Comparison of ENCODE assay signal across 28 cellular contexts in genomic region chr6:17912521-17912920, GRCh38.
"Had no signal": no experiment of that assay in that cellular context is flagged by ENCODE, and none has a peak within 500 bp of the region (broad histone marks: within the 10 kb centered on the region; RNA-seq: fewer than 3 reads in every experiment).

No MANE protein-coding gene starts in this region.

- H3K27ac Mint-ChIP-seq: mesothelial cell of epicardium; natural killer cell; nephron progenitor cell; stimulated activated memory B cell treated with anti-CD40 and anti-IgM and Interleukin-4, amounts not matched to agents 10 μg/mL and 1 μg/mL and 100 μg/mL, for 72 hours; stimulated activated naive CD8-positive, alpha-beta T cell treated with anti-CD3 and anti-CD28 coated beads, Interleukin-15, amount 100 ng/mL, for 72 hours; type B pancreatic cell had no signal

- H3K4me2 ChIP-seq: smooth muscle cell had no signal

- H3K36me3 ChIP-seq: left lung, pancreas, prostate gland, right atrium auricular region, right lobe of liver, tibial nerve, uterus had no signal

- H3K27me3 ChIP-seq: left lung, pancreas, right atrium auricular region, right lobe of liver, tibial nerve, uterus had no signal

- H3K4me3 ChIP-seq: left lung, lung, pancreas, prostate gland, right atrium auricular region, right lobe of liver, smooth muscle cell, tibial nerve, uterus had no signal

- H3K27ac ChIP-seq: left lung, pancreas, prostate gland, right atrium auricular region, right lobe of liver, tibial nerve, uterus had no signal

- H3K4me3 Mint-ChIP-seq: immature natural killer cell; mesothelial cell of epicardium; natural killer cell; nephron progenitor cell; stimulated activated memory B cell treated with anti-CD40 and anti-IgM and Interleukin-4, amounts not matched to agents 10 μg/mL and 1 μg/mL and 100 μg/mL, for 72 hours; stimulated activated naive CD8-positive, alpha-beta T cell treated with anti-CD3 and anti-CD28 coated beads, Interleukin-15, amount 100 ng/mL, for 72 hours; type B pancreatic cell had no signal

- H3K9me3 ChIP-seq: left lung, pancreas, prostate gland, right atrium auricular region, right lobe of liver, tibial nerve, uterus had no signal

- H3K9me3 Mint-ChIP-seq: naive B cell; natural killer cell; nephron progenitor cell; stimulated activated memory B cell treated with anti-CD40 and anti-IgM and Interleukin-4, amounts not matched to agents 10 μg/mL and 1 μg/mL and 100 μg/mL, for 72 hours; stimulated activated naive CD8-positive, alpha-beta T cell treated with anti-CD3 and anti-CD28 coated beads, Interleukin-15, amount 100 ng/mL, for 72 hours had no signal

- H3K27me3 Mint-ChIP-seq: naive B cell; stimulated activated memory B cell treated with anti-CD40 and anti-IgM and Interleukin-4, amounts not matched to agents 10 μg/mL and 1 μg/mL and 100 μg/mL, for 72 hours; type B pancreatic cell had no signal

- ATAC-seq: left colon; left lung; natural killer cell; pancreas; right lobe of liver; stimulated activated memory B cell treated with anti-CD40 and anti-IgM and Interleukin-4, amounts not matched to agents 10 μg/mL and 1 μg/mL and 100 μg/mL, for 72 hours; stimulated activated naive CD8-positive, alpha-beta T cell treated with anti-CD3 and anti-CD28 coated beads, Interleukin-15, amount 100 ng/mL, for 72 hours had no signal

- DNase-seq: hypothalamus; immature natural killer cell; kidney; left colon; left lung; mesendoderm; naive B cell; natural killer cell; nephron progenitor cell; pancreas; posterior cingulate gyrus; right lobe of liver; stimulated activated CD4-positive, alpha-beta T cell treated with anti-CD3 and anti-CD28 coated beads, Interleukin-1b, Interleukin-23, amount 100 ng/mL, for 48 hours; stimulated activated CD4-positive, alpha-beta T cell treated with anti-CD3 and anti-CD28 coated beads, Interleukin-2, amount 100 ng/mL, for 48 hours; stimulated activated CD4-positive, alpha-beta T cell treated with anti-CD3 and anti-CD28 coated beads, Interleukin-4, amount 100 ng/mL, for 4 hours; stimulated activated CD8-positive, alpha-beta memory T cell treated with anti-CD3 and anti-CD28 coated beads, Interleukin-4, amount 100 ng/mL, for 48 hours; stimulated activated naive CD4-positive, alpha-beta T cell treated with Interleukin-2 at 50 U/mL for 16 hours; stimulated activated naive CD8-positive, alpha-beta T cell treated with anti-CD3 and anti-CD28 coated beads, Interleukin-15, amount 100 ng/mL, for 72 hours; substantia nigra; uterus had no signal

- H3K36me3 Mint-ChIP-seq: immature natural killer cell, naive B cell, natural killer cell had no signal

- H3K4me1 ChIP-seq: pancreas had no signal
